1 cellular context compared by ENCODE assay signal in the genomic region with DNA sequence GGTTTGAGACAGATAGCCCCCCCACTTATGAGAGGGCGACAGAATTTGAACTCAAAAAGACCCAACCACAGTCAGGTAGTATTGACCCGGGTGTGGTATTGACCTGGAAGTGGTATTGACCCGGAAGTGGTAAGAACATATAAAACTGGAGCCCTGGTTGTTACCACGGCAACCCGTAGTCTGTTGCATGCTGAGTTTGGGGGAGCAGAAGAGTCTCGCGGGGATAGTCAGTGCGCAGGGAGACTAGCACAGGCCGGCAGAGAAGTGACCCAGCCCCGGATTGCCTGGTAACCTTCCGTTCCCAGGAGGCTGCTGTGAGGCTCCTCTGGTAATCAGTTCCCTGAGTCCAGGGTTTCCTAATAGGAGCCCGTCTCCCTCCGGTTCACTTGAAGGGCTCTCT.
TF ChIP-seq lines count a peak whose summit lies in the region.

No MANE protein-coding gene starts in this region.

TF ChIP-seq in H1, 55 proteins besides CTCF, POLR2A, EP300 and RAD21:
- TF ChIP-seq SUZ12 (IDR thresholded peaks at IDR 0.05; ENCODE audit: low read length) (no peak), GTF2F1 (IDR thresholded peaks at IDR 0.05; ENCODE audit: borderline replicate concordance, low read depth, low read length) (no peak), CBX5 (IDR thresholded peaks at IDR 0.05; ENCODE audit: low read depth, low read length) (no peak), NANOG (IDR thresholded peaks at IDR 0.05; ENCODE audit: insufficient read depth, low read depth, low read length, poor library complexity, severe bottlenecking) (no peak), SIX5 (IDR thresholded peaks at IDR 0.05; ENCODE audit: low read depth, low read length) (no peak)
TF ChIP-seq in H1: peak in this region for 0.
